In genomic region chr2:65103013-65103720, GRCh38 we compare ENCODE assay signal across 16 cellular contexts. TPM values are rescaled to one million over a fixed set of nuclear protein-coding genes. Genes with fewer than 3 reads are reported as not detected.
A peak's percentile ranks its signal among the peaks of the same experiment; 100 is the strongest.
DNase-seq lines count a peak whose midpoint lies in the region; ATAC-seq, FAIRE-seq and TF ChIP-seq lines count a peak whose summit lies in the region.
"Had no signal": no experiment of that assay in that cellular context is flagged by ENCODE, and none has a peak within 500 bp of the region (broad histone marks: within the 10 kb centered on the region; RNA-seq: fewer than 3 reads in every experiment).

No MANE protein-coding gene starts in this region.

- no TSS peak for BruUV-seq in A673 (replicated peaks; lab: Mats Ljungman, UMichigan)

- POLR2A ChIA-PET in A673 (lab: Charles Lee; ENCODE audit: low non-redundant PET) = no interaction called here

- CTCF ChIA-PET in A673 (lab: Charles Lee) = no interaction called here

- peaks cover 19 to 37% of the 10 kb centered on the region in 2 donors for H3K4me1 ChIP-seq in adrenal gland (replicated peaks in 1 of 2)
- peaks cover 10% of the 10 kb centered on the region for H3K4me1 ChIP-seq in ovary (ENCODE audit: insufficient read depth)
- no peaks in the 10 kb centered on the region for H3K4me1 ChIP-seq in A673 (ENCODE audit: insufficient read depth, low read length, poor library complexity, severe bottlenecking)
- no peaks in the 10 kb centered on the region for H3K4me1 ChIP-seq in small intestine (ENCODE audit: control insufficient read depth in 2 of 2, insufficient read depth in 1 of 2, low read depth in 1 of 2, low read length in 1 of 2)

- peaks cover 0 to 24% of the 10 kb centered on the region in 2 donors for H3K36me3 ChIP-seq in adrenal gland (replicated peaks in 1 of 2)
- no peaks in the 10 kb centered on the region for H3K36me3 ChIP-seq in ovary
- H3K36me3 ChIP-seq in A673 (ENCODE audit: insufficient read depth, low read length, poor library complexity, severe bottlenecking) = peaks cover 39% of the 10 kb centered on the region
- H3K36me3 ChIP-seq in small intestine (ENCODE audit: control insufficient read depth in 2 of 2, insufficient read depth in 2 of 2, low read length in 2 of 2) = peaks cover 3 to 9% of the 10 kb centered on the region in 2 donors

- peak; percentile 90 for DNase-seq in DMS79 (lab: John Stamatoyannopoulos, UW)
- DNase-seq in NCI-H1092 treated with DMSO at 0.1 percent for 48 hours (lab: John Stamatoyannopoulos, UW) = peak; percentile 1
- peak in 3 of 7 donors; percentile 39 to 63 (median 48) for DNase-seq in adrenal gland
- DNase-seq in ovary = peak in 4 of 5 donors; percentile 41 to 75 (median 50)
- DNase-seq in A673 (ENCODE audit: low spot score) = no peak
- no peak for DNase-seq in small intestine
- DNase-seq: activated CD4-positive, alpha-beta T cell treated with anti-CD3 and anti-CD28 coated beads, Interleukin-2, amount 10 ng/mL, durations not matched to agents 24 days and 14 days; heart right ventricle; OCI-M1; stimulated activated CD4-positive, alpha-beta T cell treated with anti-CD3 and anti-CD28 coated beads, Interleukin-4, amount 100 ng/mL, for 24 hours; stimulated activated CD8-positive, alpha-beta memory T cell treated with anti-CD3 and anti-CD28 coated beads, Interleukin-4, amount 100 ng/mL, for 48 hours had no signal

- no peaks in the 10 kb centered on the region for H3K9me3 ChIP-seq in adrenal gland (replicated peaks in 1 of 3)
- H3K9me3 ChIP-seq in ovary = no peaks in the 10 kb centered on the region
- H3K9me3 ChIP-seq in A673 (ENCODE audit: low read depth, low read length, poor library complexity, severe bottlenecking) = no peaks in the 10 kb centered on the region
- no peaks in the 10 kb centered on the region for H3K9me3 ChIP-seq in small intestine (ENCODE audit: control insufficient read depth, low read depth)
- H3K9me3 ChIP-seq: heart right ventricle had no signal

- intact Hi-C loops in adrenal gland (cut with DNase I) = no loop called here
- intact Hi-C loops in ovary (cut with DNase I) = no loop called here
- intact Hi-C loops in A673 (cut with micrococcal nuclease; ENCODE audit: unreplicated experiment) = no loop called here

- no peak for FAIRE-seq in small intestine (lab: Jason Lieb, UNC)
- FAIRE-seq: bronchial epithelial cell, keratinocyte had no signal

- H3K27ac ChIP-seq in adrenal gland (peak overlapping the region in 3 of 5 donors; percentile 4 to 36 (median 18)), ovary (peak overlapping the region in 1 of 2 donors; percentile 12), A673 (ENCODE audit: low read depth, low read length, poor library complexity, severe bottlenecking) (no peak overlapping the region), small intestine (ENCODE audit: low read depth in 1 of 2, low read length in 1 of 2) (no peak overlapping the region)
- H3K27ac ChIP-seq: heart right ventricle, SK-N-MC had no signal

- TF ChIP-seq EP300 in ovary (IDR thresholded peaks at IDR 0.05) = no peak

- ATAC-seq in HG02798 (IDR thresholded peaks at IDR 0.05; ENCODE audit: poor library complexity, unreplicated experiment) (no peak), HG03196 (IDR thresholded peaks at IDR 0.05; ENCODE audit: unreplicated experiment) (no peak)

- no peak for TF ChIP-seq POLR2A in adrenal gland (IDR thresholded peaks at IDR 0.05)
- TF ChIP-seq POLR2A in ovary (IDR thresholded peaks at IDR 0.05) = no peak

- H3K4me3 ChIP-seq in adrenal gland (no peak overlapping the region), ovary (no peak overlapping the region), A673 (ENCODE audit: low read depth, low read length, poor library complexity, severe bottlenecking) (no peak overlapping the region), small intestine (ENCODE audit: low read depth in 1 of 2, low read length in 2 of 2) (no peak overlapping the region)
- H3K4me3 ChIP-seq: heart right ventricle, SK-N-MC had no signal

- H3K27me3 ChIP-seq in adrenal gland (no peaks in the 10 kb centered on the region), ovary (no peaks in the 10 kb centered on the region), A673 (replicated peaks; ENCODE audit: insufficient read depth, low read depth, low read length, poor library complexity) (no peaks in the 10 kb centered on the region), small intestine (ENCODE audit: control insufficient read depth in 2 of 2, insufficient read depth in 2 of 2, low read length in 2 of 2) (no peaks in the 10 kb centered on the region)
- H3K27me3 ChIP-seq: heart right ventricle had no signal

- WGBS in adrenal gland, 4 donors = 37 to 48% (median 46%) methylated on average over 6 of the region's 6 CpGs
- WGBS in ovary, 3 donors = 14 to 24% (median 16%) methylated on average over 6 of the region's 6 CpGs
- WGBS in small intestine, 3 donors = 73 to 94% (median 85%) methylated on average over 6 of the region's 6 CpGs

- TF ChIP-seq CTCF in adrenal gland (IDR thresholded peaks at IDR 0.05) (no peak), ovary (IDR thresholded peaks at IDR 0.05) (no peak), A673 (conservative IDR thresholded peaks at IDR 0.05; ENCODE audit: low read depth, low read length) (no peak)

RNA-seq across cellular contexts. Expression of gene RAB1A, which starts 26.7 kb away (rescaled TPM):
- total RNA-seq in adrenal gland (100 to 1,000 TPM in 6 of 8 donors, 10 to 100 TPM in 2; 53.8 to 213 (median 136) TPM), ovary (100 to 1,000 TPM in 4 of 7 donors, 10 to 100 TPM in 3; 57.5 to 118 (median 104) TPM), A673 (2021) (119 and 122 TPM in 2 replicates)
- polyA plus RNA-seq in adrenal gland (100 to 1,000 TPM in 1 of 3 donors, 10 to 100 TPM in 2; 70.0 to 235 (median 77.9) TPM), ovary (100 to 1,000 TPM in 1 of 2 donors, 10 to 100 TPM in 1; 78.4 to 125 TPM), small intestine (100 to 1,000 TPM; 144 to 182 (median 147) TPM)

RNA-seq across cellular contexts. Expression of gene CEP68, which starts 47.0 kb away (rescaled TPM):
- total RNA-seq in adrenal gland = 10 to 100 TPM in 6 of 8 donors, 1 to 10 TPM in 2; 8.0 to 19.3 (median 14.3) TPM
- 10 to 100 TPM in 1 of 3 donors, 1 to 10 TPM in 2; 5.6 to 10.9 (median 7.2) TPM for polyA plus RNA-seq in adrenal gland
- 10 to 100 TPM; 13.7 to 31.6 (median 29.9) TPM for total RNA-seq in ovary
- polyA plus RNA-seq in ovary = 10 to 100 TPM; 18.2 to 25.4 TPM
- 10.1 and 13.4 TPM in 2 replicates for total RNA-seq in A673 (2021)
- 1 to 10 TPM in 2 of 3 donors, under 1 TPM in 1; 0.89 to 7.0 (median 2.4) TPM for polyA plus RNA-seq in small intestine

Comparison
In these comparisons a context has a peak if more than half of its experiments do, and no peak if none do; other contexts are left out.
1. DNase-seq: peak in DMS79 (single experiment), NCI-H1092 treated with DMSO at 0.1 percent for 48 hours (single experiment) and ovary (4 of 5); none in A673 (single experiment) and small intestine (single experiment).
2. H3K27ac ChIP-seq: peak in adrenal gland (3 of 5); none in A673 (single experiment) and small intestine (0 of 2).